Comparison of ENCODE assay signal across 22 cellular contexts in genomic region chr19:398719-399118, GRCh38. TPM values are rescaled to one million over a fixed set of nuclear protein-coding genes. Genes with fewer than 3 reads are reported as not detected.
DNase-seq lines count a peak whose midpoint lies in the region; ATAC-seq and TF ChIP-seq lines count a peak whose summit lies in the region.
"Had no signal": no experiment of that assay in that cellular context is flagged by ENCODE, and none has a peak within 500 bp of the region (broad histone marks: within the 10 kb centered on the region; RNA-seq: fewer than 3 reads in every experiment).

No MANE protein-coding gene starts in this region.

- WGBS in H9 (ENCODE audit: extremely low coverage, insufficient read length, low lambda C conversion rate): no CpG with 5 or more reads among the region's 17 CpGs
- WGBS in right lobe of liver (ENCODE audit: insufficient coverage, low coverage, low lambda C conversion rate, missing lambda C conversion rate): 60% methylated on average over 3 of the region's 17 CpGs

- H2BK20ac ChIP-seq in H9 (ENCODE audit: low read depth, low read length, poor library complexity, severe bottlenecking): no peak overlapping the region

- H3K4ac ChIP-seq in H9 (ENCODE audit: low read depth, low read length): no peak overlapping the region

- H4K20me1 ChIP-seq in H9 (ENCODE audit: control insufficient read depth, insufficient read depth, insufficient read length) (peaks cover 2% of the 10 kb centered on the region), OCI-LY7 (ENCODE audit: insufficient read depth, low read length) (no peaks in the 10 kb centered on the region)

- H3K27ac ChIP-seq in H9 (ENCODE audit: insufficient read length, low read depth, low read length): no peak overlapping the region
- H3K27ac ChIP-seq in RWPE2 (ENCODE audit: poor library complexity, severe bottlenecking): no peak overlapping the region
- no peak overlapping the region for H3K27ac ChIP-seq in right lobe of liver
- H3K27ac ChIP-seq in OCI-LY7 (ENCODE audit: low read depth, low read length, poor library complexity, severe bottlenecking): no peak overlapping the region
- H3K27ac ChIP-seq: GM23248, HL-60, KMS-11, SK-N-MC had no signal

- no peak for ATAC-seq in RWPE2 (ENCODE audit: low read depth)
- no peak for ATAC-seq in right lobe of liver
- no peak for ATAC-seq in GM19455 (IDR thresholded peaks at IDR 0.05; ENCODE audit: unreplicated experiment)
- ATAC-seq: HCT116 had no signal

- BruUV-seq in OCI-LY7 (replicated peaks; lab: Mats Ljungman, UMichigan): no TSS peak

- H3K4me3 Mint-ChIP-seq in H9 (no peak overlapping the region), progenitor cell of endocrine pancreas (ENCODE audit: low read depth) (no peak overlapping the region)
- H3K4me3 Mint-ChIP-seq: CD4-positive, alpha-beta T cell had no signal

- TF ChIP-seq CTCF in H9 (conservative IDR thresholded peaks at IDR 0.05) (no peak), RWPE2 (IDR thresholded peaks at IDR 0.05; ENCODE audit: poor library complexity, severe bottlenecking) (no peak), right lobe of liver (IDR thresholded peaks at IDR 0.05) (no peak), progenitor cell of endocrine pancreas (IDR thresholded peaks at IDR 0.05; ENCODE audit: unreplicated experiment) (no peak), OCI-LY7 (conservative IDR thresholded peaks at IDR 0.05; ENCODE audit: low read length) (no peak)

- no peak overlapping the region for H3K56ac ChIP-seq in H9 (ENCODE audit: insufficient read length, low read depth, low read length)

- no peaks in the 10 kb centered on the region for H3K4me1 ChIP-seq in H9 (ENCODE audit: insufficient read depth, low read length)
- no peaks in the 10 kb centered on the region for H3K4me1 ChIP-seq in RWPE2 (ENCODE audit: insufficient read depth, poor library complexity, severe bottlenecking)
- H3K4me1 ChIP-seq in right lobe of liver: no peaks in the 10 kb centered on the region
- H3K4me1 ChIP-seq in OCI-LY7 (ENCODE audit: insufficient read depth, low read length, poor library complexity, severe bottlenecking): no peaks in the 10 kb centered on the region
- H3K4me1 ChIP-seq: Caco-2 had no signal

- no peak overlapping the region for H3T11ph ChIP-seq in H9 (ENCODE audit: low read length)

- H4K8ac ChIP-seq in H9 (replicated peaks; ENCODE audit: insufficient read length, low read depth, low read length): no peak overlapping the region

- H3K4me1 Mint-ChIP-seq in H9 (peaks cover 0 to 9% of the 10 kb centered on the region in 2 experiments; a peak in 2 of 4 replicates), progenitor cell of endocrine pancreas (ENCODE audit: low read depth) (peaks cover 3% of the 10 kb centered on the region)

- H3K36me3 Mint-ChIP-seq in H9 (ENCODE audit: insufficient read depth in 1 of 3, low read depth in 3 of 3): peaks cover 3 to 5% (median 4%) of the 10 kb centered on the region in 3 experiments; a peak in 5 of 7 replicates
- no peaks in the 10 kb centered on the region for H3K36me3 Mint-ChIP-seq in progenitor cell of endocrine pancreas (ENCODE audit: insufficient read depth)

- intact Hi-C loops in right lobe of liver (cut with DNase I): no loop called here
- intact Hi-C loops in OCI-LY7 (cut with micrococcal nuclease; ENCODE audit: unreplicated experiment): no loop called here

- H3K9ac ChIP-seq in H9 (ENCODE audit: extremely low read depth, insufficient read length, low read length): no peak overlapping the region
- H3K9ac ChIP-seq: GM23248, KMS-11 had no signal

- peaks cover 28% of the 10 kb centered on the region for H3K27me3 Mint-ChIP-seq in H9 (ENCODE audit: low read depth)
- H3K27me3 Mint-ChIP-seq in progenitor cell of endocrine pancreas: peaks cover 9% of the 10 kb centered on the region

- H3K79me1 ChIP-seq in H9 (ENCODE audit: insufficient read depth, low read depth, low read length, poor library complexity, severe bottlenecking): no peaks in the 10 kb centered on the region

- no peak overlapping the region for H3K14ac ChIP-seq in H9 (ENCODE audit: insufficient read depth, low read length)

- no peak overlapping the region for H2BK120ac ChIP-seq in H9 (ENCODE audit: low read depth, low read length, poor library complexity, severe bottlenecking)

- H3K27me3 ChIP-seq in H9 (ENCODE audit: insufficient read depth, low read length): no peaks in the 10 kb centered on the region
- no peaks in the 10 kb centered on the region for H3K27me3 ChIP-seq in RWPE2 (ENCODE audit: insufficient read depth, poor library complexity, severe bottlenecking)
- no peaks in the 10 kb centered on the region for H3K27me3 ChIP-seq in right lobe of liver

- no peak overlapping the region for H4K5ac ChIP-seq in H9 (ENCODE audit: insufficient read length, low read depth, low read length)

- H3K18ac ChIP-seq in H9 (ENCODE audit: insufficient read length, low read depth, low read length): no peak overlapping the region

- H2AFZ ChIP-seq in H9 (ENCODE audit: low read length) (no peak overlapping the region), OCI-LY7 (ENCODE audit: low read length) (no peak overlapping the region)
- H2AFZ ChIP-seq: GM23248 had no signal

- H4K91ac ChIP-seq in H9 (ENCODE audit: insufficient read length, low read depth, low read length): no peak overlapping the region

- 0 out of 7 replicates have a peak overlapping the region, but pooled peaks of 1 of the 3 experiments have one; percentile 68 for H3K27ac Mint-ChIP-seq in H9
- peak overlapping the region; percentile 85 for H3K27ac Mint-ChIP-seq in progenitor cell of endocrine pancreas
- H3K27ac Mint-ChIP-seq: CD4-positive, alpha-beta T cell had no signal

- POLR2A ChIA-PET in OCI-LY7 (lab: Charles Lee): no interaction called here

- no peaks in the 10 kb centered on the region for H3K23me2 ChIP-seq in H9 (ENCODE audit: insufficient read length, low read depth, low read length, poor library complexity, severe bottlenecking)

- no peaks in the 10 kb centered on the region for H3K79me2 ChIP-seq in H9 (ENCODE audit: insufficient read depth, low read length)
- H3K79me2 ChIP-seq in OCI-LY7 (ENCODE audit: insufficient read depth, low read depth, low read length): no peaks in the 10 kb centered on the region

- no peak overlapping the region for H2BK12ac ChIP-seq in H9 (ENCODE audit: insufficient read length, low read depth, low read length)

- no peak overlapping the region for H3K23ac ChIP-seq in H9 (ENCODE audit: insufficient read length, low read depth, low read length)

- H3K36me3 ChIP-seq in RWPE2 (ENCODE audit: low read depth) (no peaks in the 10 kb centered on the region), right lobe of liver (no peaks in the 10 kb centered on the region), OCI-LY7 (ENCODE audit: insufficient read depth, low read length) (no peaks in the 10 kb centered on the region)

- no peak overlapping the region for H2AK5ac ChIP-seq in H9 (ENCODE audit: insufficient read length, low read length)

- no peaks in the 10 kb centered on the region for H3K9me2 ChIP-seq in OCI-LY7 (ENCODE audit: insufficient read depth, low read length)

- H3K4me2 ChIP-seq in H9 (ENCODE audit: insufficient read depth, insufficient read length, low read length): no peak overlapping the region
- H3K4me2 ChIP-seq in OCI-LY7 (ENCODE audit: low read length): no peak overlapping the region
- H3K4me2 ChIP-seq: KMS-11 had no signal

- TF ChIP-seq POLR2A in right lobe of liver (IDR thresholded peaks at IDR 0.05): no peak

- DNase-seq in H9 (peak; percentile 13), RWPE2 (ENCODE audit: low spot score) (peak; percentile 36), right lobe of liver (peak in 2 of 3 donors; percentile 14 to 34), progenitor cell of endocrine pancreas (ENCODE audit: low spot score, unreplicated experiment) (peak; percentile 9), KG1 (lab: John Stamatoyannopoulos, UW) (no peak), OCI-LY7 (ENCODE audit: low spot score) (no peak)
- DNase-seq: Caco-2, GM23248, NCI-H1092 treated with DMSO at 0.1 percent for 48 hours, NCI-H1436 treated with DMSO at 0.1 percent for 48 hours, NCI-H2029 treated with DMSO at 0.1 percent for 48 hours, NCI-H2171, NCI-H345, NCI-H524, NCI-H82, SHP77 treated with DMSO at 0.1 percent for 48 hours had no signal

- no peak overlapping the region for H2BK5ac ChIP-seq in H9 (ENCODE audit: insufficient read length, low read length)

- H3K4me3 ChIP-seq in RWPE2 (ENCODE audit: severe bottlenecking) (no peak overlapping the region), right lobe of liver (no peak overlapping the region), OCI-LY7 (ENCODE audit: low read depth, low read length, poor library complexity, severe bottlenecking) (no peak overlapping the region)
- H3K4me3 ChIP-seq: GM23248, SK-N-MC had no signal

- peaks cover 16 to 28% of the 10 kb centered on the region in 2 experiments for H3K9me3 Mint-ChIP-seq in H9
- H3K9me3 Mint-ChIP-seq in progenitor cell of endocrine pancreas (ENCODE audit: low read depth): peaks cover 5% of the 10 kb centered on the region
- H3K9me3 Mint-ChIP-seq: CD4-positive, alpha-beta T cell had no signal

- H2BK15ac ChIP-seq in H9 (ENCODE audit: low read depth, low read length): no peak overlapping the region

- CTCF ChIA-PET in OCI-LY7 (lab: Charles Lee; ENCODE audit: unreplicated experiment): no interaction called here

- peaks cover 6% of the 10 kb centered on the region for H3K9me3 ChIP-seq in H9 (ENCODE audit: control insufficient read depth, low read depth, low read length)
- H3K9me3 ChIP-seq in RWPE2 (ENCODE audit: severe bottlenecking): no peaks in the 10 kb centered on the region
- no peaks in the 10 kb centered on the region for H3K9me3 ChIP-seq in right lobe of liver
- no peaks in the 10 kb centered on the region for H3K9me3 ChIP-seq in OCI-LY7 (ENCODE audit: low read length)
- H3K9me3 ChIP-seq: Caco-2 had no signal

RNA-seq across cellular contexts. Expression of gene C2CD4C, which starts 10.2 kb away (rescaled TPM):
- 14.6 and 15.4 TPM in 2 replicates for total RNA-seq in H9 (2021)
- 1 to 10 TPM in 1 of 6 experiments, under 1 TPM in 5; 0.12 to 2.0 (median 0.44) TPM for total RNA-seq in right lobe of liver
- 13.2 and 13.8 TPM in 2 replicates for total RNA-seq in progenitor cell of endocrine pancreas
- 0.16 and 0.67 TPM in 2 replicates for total RNA-seq in OCI-LY7 (2014; rRNA removed; shearing (Covaris generic))
- total RNA-seq in OCI-LY7 (2022): 0.44 and 0.59 TPM in 2 replicates
- total RNA-seq: CD4-positive, alpha-beta T cell had no signal

RNA-seq across cellular contexts. Expression of gene MIER2, which starts 54.1 kb away (rescaled TPM):
- total RNA-seq in H9 (2021) (60.5 TPM in 2 replicates), right lobe of liver (1 to 10 TPM; 3.1 to 7.3 (median 4.5) TPM), progenitor cell of endocrine pancreas (42.6 and 46.7 TPM in 2 replicates), OCI-LY7 (2022) (29.1 and 33.0 TPM in 2 replicates)
- 21.6 and 30.2 TPM in 2 replicates for total RNA-seq in OCI-LY7 (2014; rRNA removed; shearing (Covaris generic))

Comparison
In these comparisons a context has a peak if more than half of its experiments do, and no peak if none do; other contexts are left out.
1. DNase-seq: peak in H9 (single experiment), RWPE2 (single experiment), right lobe of liver (2 of 3) and progenitor cell of endocrine pancreas (single experiment); none in KG1 (single experiment) and OCI-LY7 (single experiment).